ENCODE assay signal across 30 cellular contexts in the genomic region with DNA sequence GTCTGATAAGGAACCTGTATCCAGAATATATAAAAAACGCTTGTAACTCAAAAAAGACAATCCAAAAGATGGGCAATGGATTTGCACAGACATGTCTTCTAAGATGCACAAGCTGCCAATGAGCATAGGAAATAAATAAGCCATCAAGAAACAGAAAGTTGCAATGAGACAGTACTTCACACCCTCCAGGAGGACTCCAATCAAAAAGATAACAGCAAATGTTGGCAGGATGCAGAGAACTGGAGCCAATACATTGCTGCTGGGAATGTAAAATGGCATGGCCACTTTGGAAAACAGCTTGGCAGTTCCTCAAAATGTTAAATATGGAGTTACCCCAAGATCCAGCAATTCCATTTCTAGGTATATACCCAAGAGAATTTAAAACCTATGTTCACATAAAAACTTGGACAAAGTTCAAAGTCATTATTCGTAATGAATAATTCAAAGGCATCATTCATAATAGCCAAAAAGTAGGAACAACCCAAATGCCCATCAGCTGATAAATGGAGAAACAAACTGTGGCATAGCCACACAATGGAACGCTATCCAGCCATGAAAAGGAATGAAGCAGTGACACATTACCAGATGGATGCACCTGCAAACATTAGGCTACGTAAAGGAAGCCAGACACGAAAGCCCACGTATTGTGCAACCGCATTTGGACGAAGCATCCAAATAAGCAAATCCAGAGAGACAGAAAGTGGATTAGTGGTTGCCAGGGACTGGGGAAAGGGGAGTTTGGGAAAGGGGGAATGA.
"Had no signal": no experiment of that assay in that cellular context is flagged by ENCODE, and none has a peak within 500 bp of the region (broad histone marks: within the 10 kb centered on the region; RNA-seq: fewer than 3 reads in every experiment).

No MANE protein-coding gene starts in this region.

- H3K4me1 Mint-ChIP-seq: activated CD4-positive, alpha-beta T cell treated with anti-CD3 and anti-CD28 coated beads, Interleukin-2, amount 10 ng/mL, durations not matched to agents 24 days and 14 days; activated naive CD8-positive, alpha-beta T cell treated with anti-CD3 and anti-CD28 coated beads for 36 hours; mesothelial cell of epicardium; nephron progenitor cell had no signal

- H3K4me1 ChIP-seq: adrenal gland, esophagus muscularis mucosa, foreskin keratinocyte, prostate gland, stomach, upper lobe of right lung had no signal

- H3K27ac Mint-ChIP-seq: activated CD4-positive, alpha-beta memory T cell treated with anti-CD3 and anti-CD28 coated beads, Interleukin-2, amount 10 ng/mL, durations not matched to agents 7 days and 5 days; activated CD4-positive, alpha-beta T cell treated with anti-CD3 and anti-CD28 coated beads, Interleukin-2, amount 10 ng/mL, durations not matched to agents 24 days and 14 days; activated naive CD8-positive, alpha-beta T cell treated with anti-CD3 and anti-CD28 coated beads for 36 hours; mesothelial cell of epicardium; nephron progenitor cell; stimulated activated naive B cell treated with anti-CD40 and anti-IgM and Interleukin-4, amounts not matched to agents 10 μg/mL and 1 μg/mL and 100 μg/mL, for 72 hours; T-helper 1 cell treated with Interleukin-12 subunit alpha and Interleukin-12 subunit beta and Interleukin-4 antibody, amounts not matched to agents 30 μg/mL and 1 μg/mL, for 36 hours had no signal

- H3K36me3 ChIP-seq: ovary had no signal

- H3K4me3 ChIP-seq: adrenal gland, esophagus muscularis mucosa, heart right ventricle, ovary, prostate gland, stomach, thyroid gland, upper lobe of right lung had no signal

- DNase-seq: activated CD4-positive, alpha-beta memory T cell treated with anti-CD3 and anti-CD28 coated beads, Interleukin-2, amount 10 ng/mL, durations not matched to agents 7 days and 5 days; activated CD4-positive, alpha-beta T cell treated with anti-CD3 and anti-CD28 coated beads, Interleukin-2, amount 10 ng/mL, durations not matched to agents 24 days and 14 days; activated CD8-positive, alpha-beta memory T cell treated with anti-CD3 and anti-CD28 coated beads, Interleukin-2, amount 50 U/mL, for 48 hours; activated naive CD4-positive, alpha-beta T cell; activated naive CD8-positive, alpha-beta T cell treated with anti-CD3 and anti-CD28 coated beads for 36 hours; activated T-cell treated with anti-CD3 and anti-CD28 coated beads, Interleukin-2, amount 50 U/mL, for 48 hours; adrenal gland; brain microvascular endothelial cell; caudate nucleus; foreskin keratinocyte; heart right ventricle; naive B cell; nephron progenitor cell; ovary; retina; stimulated activated CD4-positive, alpha-beta T cell treated with anti-CD3 and anti-CD28 coated beads, Interleukin-15, amount 100 ng/mL, for 24 hours; stimulated activated CD4-positive, alpha-beta T cell treated with anti-CD3 and anti-CD28 coated beads, Interleukin-2, amount 100 ng/mL, for 24 hours; stimulated activated naive B cell treated with anti-CD40 and anti-IgM and Interleukin-4, amounts not matched to agents 10 μg/mL and 1 μg/mL and 100 μg/mL, for 72 hours; stomach; SW 1271; T-helper 9 cell; thyroid gland; upper lobe of right lung had no signal

- ATAC-seq: activated CD4-positive, CD25-positive, alpha-beta regulatory T cell treated with anti-CD3 and anti-CD28 coated beads, Interleukin-2, amount 50 U/mL, for 24 hours; foreskin keratinocyte; stimulated activated naive B cell treated with anti-CD40 and anti-IgM and Interleukin-4, amounts not matched to agents 10 μg/mL and 1 μg/mL and 100 μg/mL, for 72 hours; upper lobe of right lung had no signal

- H3K4me3 Mint-ChIP-seq: activated CD4-positive, alpha-beta memory T cell treated with anti-CD3 and anti-CD28 coated beads, Interleukin-2, amount 10 ng/mL, durations not matched to agents 7 days and 5 days; activated CD4-positive, alpha-beta T cell treated with anti-CD3 and anti-CD28 coated beads, Interleukin-2, amount 10 ng/mL, durations not matched to agents 24 days and 14 days; activated naive CD8-positive, alpha-beta T cell treated with anti-CD3 and anti-CD28 coated beads for 36 hours; mesothelial cell of epicardium; naive B cell; nephron progenitor cell; stimulated activated naive B cell treated with anti-CD40 and anti-IgM and Interleukin-4, amounts not matched to agents 10 μg/mL and 1 μg/mL and 100 μg/mL, for 72 hours; T-helper 1 cell treated with Interleukin-12 subunit alpha and Interleukin-12 subunit beta and Interleukin-4 antibody, amounts not matched to agents 30 μg/mL and 1 μg/mL, for 36 hours had no signal

- H3K27me3 Mint-ChIP-seq: activated CD4-positive, alpha-beta memory T cell treated with anti-CD3 and anti-CD28 coated beads, Interleukin-2, amount 10 ng/mL, durations not matched to agents 7 days and 5 days; activated CD4-positive, alpha-beta T cell treated with anti-CD3 and anti-CD28 coated beads, Interleukin-2, amount 10 ng/mL, durations not matched to agents 24 days and 14 days; activated naive CD8-positive, alpha-beta T cell treated with anti-CD3 and anti-CD28 coated beads for 36 hours; naive B cell; stimulated activated naive B cell treated with anti-CD40 and anti-IgM and Interleukin-4, amounts not matched to agents 10 μg/mL and 1 μg/mL and 100 μg/mL, for 72 hours had no signal

- H3K27ac ChIP-seq: adrenal gland, brain microvascular endothelial cell, esophagus muscularis mucosa, foreskin keratinocyte, heart right ventricle, neutrophil, ovary, prostate gland, stomach, upper lobe of right lung, VCaP had no signal

- H3K9me3 ChIP-seq: adrenal gland, esophagus muscularis mucosa, heart right ventricle, neutrophil, ovary, prostate gland, stomach, thyroid gland, upper lobe of right lung had no signal

- H3K27me3 ChIP-seq: adrenal gland, brain microvascular endothelial cell, esophagus muscularis mucosa, foreskin keratinocyte, heart right ventricle, neutrophil, ovary, stomach, thyroid gland, upper lobe of right lung had no signal

- H3K9me3 Mint-ChIP-seq: activated CD4-positive, alpha-beta memory T cell treated with anti-CD3 and anti-CD28 coated beads, Interleukin-2, amount 10 ng/mL, durations not matched to agents 7 days and 5 days; activated CD4-positive, alpha-beta T cell treated with anti-CD3 and anti-CD28 coated beads, Interleukin-2, amount 10 ng/mL, durations not matched to agents 24 days and 14 days; activated naive CD8-positive, alpha-beta T cell treated with anti-CD3 and anti-CD28 coated beads for 36 hours; mesothelial cell of epicardium; naive B cell; nephron progenitor cell; stimulated activated naive B cell treated with anti-CD40 and anti-IgM and Interleukin-4, amounts not matched to agents 10 μg/mL and 1 μg/mL and 100 μg/mL, for 72 hours; T-helper 1 cell treated with Interleukin-12 subunit alpha and Interleukin-12 subunit beta and Interleukin-4 antibody, amounts not matched to agents 30 μg/mL and 1 μg/mL, for 36 hours had no signal
